ENCODE assay signal across 8 cellular contexts in the genomic region with DNA sequence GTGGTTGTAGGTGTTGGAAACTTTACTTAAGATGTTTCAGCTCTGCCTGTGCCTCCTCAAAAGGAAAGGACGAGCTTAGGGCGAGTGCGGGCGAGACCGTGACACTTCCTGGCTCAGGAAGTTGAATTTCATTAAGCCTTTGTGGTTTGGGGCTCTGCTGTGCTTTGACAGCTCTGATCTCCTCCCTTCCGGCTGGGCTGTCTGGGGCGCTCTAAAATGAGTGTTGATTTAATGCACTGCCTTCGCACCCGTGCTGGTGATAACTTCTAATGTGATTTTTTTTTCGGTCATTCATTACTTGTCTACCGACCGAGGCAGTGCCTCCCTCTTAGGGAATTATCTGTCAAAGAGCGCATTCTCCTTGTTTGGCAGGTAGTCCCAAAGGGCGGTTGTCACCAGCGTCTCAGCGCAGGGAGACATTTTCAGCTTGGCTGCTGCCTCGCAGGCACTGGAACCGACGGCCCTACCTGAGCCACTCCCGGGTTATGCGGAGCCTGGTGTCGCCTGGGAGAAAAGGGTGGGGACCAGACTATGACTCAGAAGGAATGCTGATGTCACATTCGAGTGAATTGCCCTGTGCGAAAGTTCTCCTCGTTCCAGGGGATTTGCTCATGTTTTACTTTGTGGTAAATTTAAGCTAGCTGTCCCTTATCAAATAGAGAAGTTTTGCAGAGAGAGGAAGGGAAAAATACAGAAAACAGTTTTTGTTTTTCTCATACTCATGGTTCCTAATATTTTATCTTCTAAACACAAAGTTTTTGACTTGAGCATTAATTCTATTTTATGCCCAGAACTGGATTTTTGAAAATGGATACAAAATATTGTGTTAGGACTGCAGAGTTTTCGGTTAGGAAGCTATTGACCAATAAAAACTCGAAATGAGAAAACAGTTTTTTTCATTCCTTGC. TPM values are rescaled to one million over a fixed set of nuclear protein-coding genes. Genes with fewer than 3 reads are reported as not detected.
DNase-seq lines count a peak whose midpoint lies in the region; ATAC-seq, FAIRE-seq and TF ChIP-seq lines count a peak whose summit lies in the region.

No MANE protein-coding gene starts in this region.

- H2BK12ac ChIP-seq in H1 (ENCODE audit: low read depth, low read length), result no peak overlapping the region

- no peak for TF ChIP-seq EP300 in H1 (IDR thresholded peaks at IDR 0.05; ENCODE audit: borderline replicate concordance in 1 of 2, low read depth in 2 of 2, low read length in 2 of 2)

- ATAC-seq in GM18868 (IDR thresholded peaks at IDR 0.05; ENCODE audit: unreplicated experiment) (peak; percentile 70), HG03095 (IDR thresholded peaks at IDR 0.05; ENCODE audit: unreplicated experiment) (peak; percentile 70)

- H3K27me3 ChIP-seq in ACC112 (ENCODE audit: insufficient read depth, low read length), result no peaks in the 10 kb centered on the region
- H3K27me3 ChIP-seq in H1 (replicated peaks in 1 of 4; ENCODE audit: control insufficient read depth in 3 of 4, extremely low read depth in 1 of 4, insufficient read depth in 3 of 4, low read length in 3 of 4), result peaks cover 0 to 4% (median under 1%) of the 10 kb centered on the region in 4 experiments; a peak in 3 of 7 replicates
- no peaks in the 10 kb centered on the region for H3K27me3 ChIP-seq in mononuclear cell (ENCODE audit: insufficient read depth, low read length)

- peak overlapping the region; percentile 91 for H3K4me3 Mint-ChIP-seq in activated CD4-positive, alpha-beta memory T cell treated with anti-CD3 and anti-CD28 coated beads, Interleukin-2, amount 10 ng/mL, durations not matched to agents 7 days and 5 days

- H3K27ac ChIP-seq in ACC112 (ENCODE audit: low read depth, low read length) (peak overlapping the region; percentile 95), H1 (ENCODE audit: low read depth, low read length) (no peak overlapping the region)

- H2BK5ac ChIP-seq in H1 (ENCODE audit: low read depth, low read length), result no peak overlapping the region

- H3K4me3 ChIP-seq in ACC112 (ENCODE audit: low read depth, low read length) (peak overlapping the region; percentile 89), H1 (ENCODE audit: extremely low read depth in 1 of 4, insufficient read depth in 2 of 4, low read depth in 3 of 4, low read length in 4 of 4) (peak overlapping the region; percentile 69 to 97 (median 90)), mononuclear cell (ENCODE audit: low read length) (peak overlapping the region; percentile 72)

- no peak for TF ChIP-seq RAD21 in H1 (IDR thresholded peaks at IDR 0.05 in 1 of 2, conservative IDR thresholded peaks at IDR 0.05 in 1 of 2; ENCODE audit: low read depth in 2 of 2, low read length in 2 of 2)

- no peak overlapping the region for H3K56ac ChIP-seq in H1 (replicated peaks; ENCODE audit: insufficient read length, low read depth, low read length)

- no peaks in the 10 kb centered on the region for H4K20me1 ChIP-seq in H1 (replicated peaks in 1 of 2; ENCODE audit: control insufficient read depth in 1 of 2, insufficient read depth in 2 of 2, low read length in 2 of 2)

- TF ChIP-seq POLR2A in H1 (IDR thresholded peaks at IDR 0.05; ENCODE audit: control extremely low read depth in 1 of 2, low read depth in 2 of 2, low read length in 2 of 2), result peak in 1 of 2 experiments; percentile 52; a peak in 1 of 3 replicates

- no peaks in the 10 kb centered on the region for H3K36me3 ChIP-seq in ACC112 (ENCODE audit: insufficient read depth, low read length)
- H3K36me3 ChIP-seq in H1 (ENCODE audit: control insufficient read depth in 2 of 4, insufficient read depth in 4 of 4, low read length in 3 of 4), result no peaks in the 10 kb centered on the region; a peak in 1 of 8 replicates

- H3K18ac ChIP-seq in H1 (ENCODE audit: extremely low read depth, low read length), result 0 out of 2 replicates have a peak overlapping the region, but pooled peaks have one; percentile 13

- POLR2A ChIA-PET in activated CD4-positive, alpha-beta memory T cell treated with anti-CD3 and anti-CD28 coated beads, Interleukin-2, amount 10 ng/mL, durations not matched to agents 7 days and 5 days (lab: Charles Lee), result interaction anchor here (0.7 to 6.0 kb wide), 23 partner anchors 9 to 1288 kb away, joined by 3 to 58 read pairs (median 7); no protein-coding TSS in a partner anchor
- POLR2A ChIA-PET in H1 (lab: Charles Lee; ENCODE audit: partially characterized antibody), result interaction anchor here (0.6 to 2.3 kb wide), 12 partner anchors 8 to 469 kb away, joined by 3 to 10 read pairs (median 4); no protein-coding TSS in a partner anchor

- WGBS in H1 (ENCODE audit: extremely low coverage in 1 of 2, insufficient coverage in 1 of 2, insufficient read length in 1 of 2, insufficient replicate concordance in 2 of 2, low coverage in 1 of 2, low lambda C conversion rate in 2 of 2, missing lambda C conversion rate in 1 of 2), 2 experiments, result 9% methylated on average over 27 of the region's 27 CpGs; no CpG with 5 or more reads in 1 of the 2 experiments

- H3K27ac Mint-ChIP-seq in activated CD4-positive, alpha-beta memory T cell treated with anti-CD3 and anti-CD28 coated beads, Interleukin-2, amount 10 ng/mL, durations not matched to agents 7 days and 5 days, result peak overlapping the region; percentile 97

- H3K23me2 ChIP-seq in H1 (ENCODE audit: low read depth, low read length), result peaks cover 3% of the 10 kb centered on the region; the same call in 1 of the 2 replicates

- peak overlapping the region; percentile 72 to 89 for H3K4me2 ChIP-seq in H1 (ENCODE audit: insufficient read depth in 1 of 2, low read depth in 2 of 2, low read length in 2 of 2)

- H4K91ac ChIP-seq in H1 (replicated peaks; ENCODE audit: insufficient read length, low read length), result no peak overlapping the region

- peaks cover 35% of the 10 kb centered on the region for H3K36me3 Mint-ChIP-seq in activated CD4-positive, alpha-beta memory T cell treated with anti-CD3 and anti-CD28 coated beads, Interleukin-2, amount 10 ng/mL, durations not matched to agents 7 days and 5 days (ENCODE audit: low read depth)

- H4K8ac ChIP-seq in H1 (ENCODE audit: extremely low read depth, insufficient read depth, low read length), result no peak overlapping the region; the same call in 1 of the 2 replicates

- no peak overlapping the region for H2AK5ac ChIP-seq in H1 (ENCODE audit: low read depth, low read length)

- H3K79me2 ChIP-seq in ACC112 (ENCODE audit: control insufficient read depth, insufficient read depth, low read length, unreplicated experiment) (peaks cover 40% of the 10 kb centered on the region), H1 (ENCODE audit: control insufficient read depth in 1 of 2, insufficient read depth in 2 of 2, low read length in 2 of 2) (0 out of 4 replicates have a peak, but pooled peaks cover 0 to 12% of the 10 kb centered on the region in 2 experiments)

- no peak for FAIRE-seq in H1 (lab: Jason Lieb, UNC)

- H3K9me3 ChIP-seq in H1 (ENCODE audit: insufficient read depth in 2 of 2, low read depth in 1 of 2, low read length in 1 of 2) (no peaks in the 10 kb centered on the region), mononuclear cell (ENCODE audit: low read depth, low read length) (no peaks in the 10 kb centered on the region)

- no peaks in the 10 kb centered on the region for H3K79me1 ChIP-seq in H1 (ENCODE audit: low read depth, low read length)

- no peaks in the 10 kb centered on the region for H3K9me3 Mint-ChIP-seq in activated CD4-positive, alpha-beta memory T cell treated with anti-CD3 and anti-CD28 coated beads, Interleukin-2, amount 10 ng/mL, durations not matched to agents 7 days and 5 days

- no peak overlapping the region for H2BK120ac ChIP-seq in H1 (replicated peaks; ENCODE audit: low read depth, low read length)

- H3K23ac ChIP-seq in H1 (ENCODE audit: insufficient read length), result no peak overlapping the region

- no peak overlapping the region for H2BK15ac ChIP-seq in H1 (ENCODE audit: low read length)

- no peak for TF ChIP-seq CTCF in H1 (IDR thresholded peaks at IDR 0.05; ENCODE audit: control extremely low read depth in 1 of 3, insufficient read depth in 1 of 3, low read depth in 1 of 3, low read length in 3 of 3)

- H3K27me3 Mint-ChIP-seq in activated CD4-positive, alpha-beta memory T cell treated with anti-CD3 and anti-CD28 coated beads, Interleukin-2, amount 10 ng/mL, durations not matched to agents 7 days and 5 days, result no peaks in the 10 kb centered on the region

- no peak overlapping the region for H3K14ac ChIP-seq in H1 (ENCODE audit: insufficient read length)

- no peak overlapping the region for H3K4ac ChIP-seq in H1 (replicated peaks; ENCODE audit: insufficient read length, low read depth, low read length)

- DNase-seq in NCI-H774 (lab: John Stamatoyannopoulos, UW) (peak; percentile 45), H1 (ENCODE audit: low read depth in 1 of 2, low spot score in 2 of 2) (peak; percentile 39 to 61)
- peak; percentile 82 for DNase-seq in activated CD4-positive, alpha-beta memory T cell treated with anti-CD3 and anti-CD28 coated beads, Interleukin-2, amount 10 ng/mL, durations not matched to agents 7 days and 5 days
- peak; percentile 80 for DNase-seq in stimulated activated CD8-positive, alpha-beta memory T cell treated with anti-CD3 and anti-CD28 coated beads, Interleukin-4, amount 100 ng/mL, for 48 hours

- no peak overlapping the region for H4K5ac ChIP-seq in H1 (ENCODE audit: insufficient read length, low read depth, low read length)

- H3K4me1 Mint-ChIP-seq in activated CD4-positive, alpha-beta memory T cell treated with anti-CD3 and anti-CD28 coated beads, Interleukin-2, amount 10 ng/mL, durations not matched to agents 7 days and 5 days, result peaks cover 52% of the 10 kb centered on the region

- H2BK20ac ChIP-seq in H1 (ENCODE audit: low read length), result no peak overlapping the region

- H3K9ac ChIP-seq in H1 (replicated peaks in 1 of 4; ENCODE audit: extremely low read depth in 1 of 4, low read depth in 3 of 4, low read length in 3 of 4), result peak overlapping the region in 2 of 4 experiments; percentile 5 to 46; a peak in 4 of 7 replicates

- peak overlapping the region; percentile 88 for H2AFZ ChIP-seq in ACC112 (ENCODE audit: low read length, unreplicated experiment)
- H2AFZ ChIP-seq in H1 (ENCODE audit: low read length), result peak overlapping the region; percentile 94

- CTCF ChIA-PET in activated CD4-positive, alpha-beta memory T cell treated with anti-CD3 and anti-CD28 coated beads, Interleukin-2, amount 10 ng/mL, durations not matched to agents 7 days and 5 days (lab: Charles Lee), result interaction anchor here (0.6 to 6.1 kb wide), 14 partner anchors 9 to 315 kb away, joined by 3 to 43 read pairs (median 4); no protein-coding TSS in a partner anchor
- CTCF ChIA-PET in H1 (lab: Charles Lee; ENCODE audit: partially characterized antibody), result interaction anchor here (0.7 to 4.2 kb wide), 10 partner anchors 16 to 48 kb away, joined by 3 to 19 read pairs (median 4); no protein-coding TSS in a partner anchor

- peaks cover 38% of the 10 kb centered on the region for H3K4me1 ChIP-seq in ACC112 (ENCODE audit: control insufficient read depth, insufficient read depth, low read length, unreplicated experiment)
- H3K4me1 ChIP-seq in H1 (replicated peaks in 1 of 4; ENCODE audit: control insufficient read depth in 3 of 4, insufficient read depth in 4 of 4, low read length in 3 of 4), result peaks cover 0 to 3% (median under 1%) of the 10 kb centered on the region in 4 experiments; a peak in 1 of 7 replicates
- H3K4me1 ChIP-seq in mononuclear cell (ENCODE audit: insufficient read depth, low read length), result peaks cover 46% of the 10 kb centered on the region

RNA-seq across cellular contexts. Expression of gene TES, which starts 0.9 kb away (rescaled TPM):
- total RNA-seq in activated CD4-positive, alpha-beta memory T cell treated with anti-CD3 and anti-CD28 coated beads, Interleukin-2, amount 10 ng/mL, durations not matched to agents 7 days and 5 days, result 100 to 1,000 TPM; 134 to 140 TPM
- total RNA-seq in H1 (2021; fragmentation: NEBNext Ultra II Directional; extraction: Animal tissue kit (Norgen Biotek cat#: 25700)), result 32.2 and 36.3 TPM in 2 replicates
- polyA plus RNA-seq in H1 (2011; rRNA removed), result 11.6 and 18.2 TPM in 2 replicates
- 20.8 TPM for polyA plus RNA-seq in H1 (2011; cell fraction: cytosol; rRNA removed)
- 24.1 TPM for polyA plus RNA-seq in H1 (2011; cell fraction: nucleus; rRNA removed)
- polyA plus RNA-seq in H1 (2012, experiment 1 of 2), result 18.6 to 20.5 TPM (median 19.9 TPM) in 4 replicates
- 3.6 TPM for polyA plus RNA-seq in H1 (2012, experiment 2 of 2)
- 37.5 TPM for polyA plus RNA-seq in H1 (2013, experiment 1 of 2)
- polyA plus RNA-seq in H1 (2013, experiment 2 of 2), result 38.6 TPM
- polyA minus RNA-seq in H1 (2011; rRNA and poly(A)+ RNA removed), result 27.1 and 39.1 TPM in 2 replicates
- polyA minus RNA-seq in H1 (2011; cell fraction: cytosol; rRNA and poly(A)+ RNA removed), result 14.5 TPM
- polyA minus RNA-seq in H1 (2011; cell fraction: nucleus; rRNA and poly(A)+ RNA removed), result 16.2 TPM
- 163 TPM for total RNA-seq in mononuclear cell
